In genomic region chr11:47507868-47508594, GRCh38 we compare ENCODE assay signal across 12 cellular contexts. TPM values are rescaled to one million over a fixed set of nuclear protein-coding genes. Genes with fewer than 3 reads are reported as not detected.
DNase-seq lines count a peak whose midpoint lies in the region; ATAC-seq, FAIRE-seq and TF ChIP-seq lines count a peak whose summit lies in the region.
"Had no signal": no experiment of that assay in that cellular context is flagged by ENCODE, and none has a peak within 500 bp of the region (broad histone marks: within the 10 kb centered on the region; RNA-seq: fewer than 3 reads in every experiment).

No MANE protein-coding gene starts in this region.

- peak overlapping the region in 1 of 5 donors; percentile 35 for H3K9ac ChIP-seq in subcutaneous abdominal adipose tissue (ENCODE audit: low read length in 5 of 5)

- no peak for FAIRE-seq in urothelium cell line (lab: Jason Lieb, UNC)

- no peaks in the 10 kb centered on the region for H3K9me3 ChIP-seq in lower lobe of right lung
- H3K9me3 ChIP-seq in subcutaneous abdominal adipose tissue (ENCODE audit: control insufficient read depth in 5 of 5, low read length in 5 of 5): no peaks in the 10 kb centered on the region

- H3K4me1 Mint-ChIP-seq in activated naive CD8-positive, alpha-beta T cell (ENCODE audit: low read depth): peaks cover 73% of the 10 kb centered on the region
- H3K4me1 Mint-ChIP-seq in activated naive CD8-positive, alpha-beta T cell treated with anti-CD3 and anti-CD28 coated beads for 36 hours: peaks cover 73% of the 10 kb centered on the region
- peaks cover 78% of the 10 kb centered on the region for H3K4me1 Mint-ChIP-seq in activated T-helper 1 cell treated with anti-CD3 and anti-CD28 coated beads, Interleukin-12 subunit alpha, Interleukin-12 subunit beta, Interleukin-2, Interleukin-4 antibody, amounts not matched to agents 30 ng/mL and 10 ng/mL and 1 ng/mL, durations not matched to agents 14 hours and 24 hours and 36 hours (ENCODE audit: low read depth)

- no peaks in the 10 kb centered on the region for H3K27me3 Mint-ChIP-seq in activated naive CD8-positive, alpha-beta T cell
- no peaks in the 10 kb centered on the region for H3K27me3 Mint-ChIP-seq in activated naive CD8-positive, alpha-beta T cell treated with anti-CD3 and anti-CD28 coated beads for 36 hours
- no peaks in the 10 kb centered on the region for H3K27me3 Mint-ChIP-seq in activated T-helper 1 cell treated with anti-CD3 and anti-CD28 coated beads, Interleukin-12 subunit alpha, Interleukin-12 subunit beta, Interleukin-2, Interleukin-4 antibody, amounts not matched to agents 30 ng/mL and 10 ng/mL and 1 ng/mL, durations not matched to agents 14 hours and 24 hours and 36 hours (ENCODE audit: insufficient read depth)

- ATAC-seq in lower lobe of right lung (no peak), HG02852 (IDR thresholded peaks at IDR 0.05; ENCODE audit: unreplicated experiment) (no peak)

- H3K36me3 ChIP-seq in lower lobe of right lung (no peaks in the 10 kb centered on the region), subcutaneous abdominal adipose tissue (ENCODE audit: control insufficient read depth in 5 of 5, insufficient read depth in 5 of 5, low read length in 5 of 5) (peaks cover 0 to 2% (median 0%) of the 10 kb centered on the region in 5 donors)

- intact Hi-C loops in activated T-helper 1 cell treated with anti-CD3 and anti-CD28 coated beads, Interleukin-12 subunit alpha, Interleukin-12 subunit beta, Interleukin-2, Interleukin-4 antibody, amounts not matched to agents 30 ng/mL and 10 ng/mL and 1 ng/mL, durations not matched to agents 14 hours and 24 hours and 36 hours (cut with micrococcal nuclease): no loop called here
- intact Hi-C loops in lower lobe of right lung (cut with DNase I): no loop called here

- no peaks in the 10 kb centered on the region for H3K9me3 Mint-ChIP-seq in activated naive CD8-positive, alpha-beta T cell (ENCODE audit: low read depth)
- H3K9me3 Mint-ChIP-seq in activated naive CD8-positive, alpha-beta T cell treated with anti-CD3 and anti-CD28 coated beads for 36 hours: no peaks in the 10 kb centered on the region
- H3K9me3 Mint-ChIP-seq in activated T-helper 1 cell treated with anti-CD3 and anti-CD28 coated beads, Interleukin-12 subunit alpha, Interleukin-12 subunit beta, Interleukin-2, Interleukin-4 antibody, amounts not matched to agents 30 ng/mL and 10 ng/mL and 1 ng/mL, durations not matched to agents 14 hours and 24 hours and 36 hours: no peaks in the 10 kb centered on the region

- H3K27ac ChIP-seq in lower lobe of right lung: peak overlapping the region; percentile 1
- H3K27ac ChIP-seq in subcutaneous abdominal adipose tissue (ENCODE audit: low read depth, low read length): peak overlapping the region; percentile 2

- H3K4me1 ChIP-seq in lower lobe of right lung (peaks cover 72% of the 10 kb centered on the region), subcutaneous abdominal adipose tissue (ENCODE audit: control insufficient read depth in 5 of 5, insufficient read depth in 5 of 5, low read length in 5 of 5) (peaks cover 2 to 46% (median 41%) of the 10 kb centered on the region in 5 donors)

- H3K27me3 ChIP-seq in lower lobe of right lung (ENCODE audit: low read depth): no peaks in the 10 kb centered on the region
- H3K27me3 ChIP-seq in subcutaneous abdominal adipose tissue (ENCODE audit: control insufficient read depth in 5 of 5, insufficient read depth in 4 of 5, low read length in 5 of 5): no peaks in the 10 kb centered on the region

- no peak for TF ChIP-seq CTCF in lower lobe of right lung (IDR thresholded peaks at IDR 0.05)

- peak overlapping the region; percentile 82 for H3K27ac Mint-ChIP-seq in activated naive CD8-positive, alpha-beta T cell
- H3K27ac Mint-ChIP-seq in activated naive CD8-positive, alpha-beta T cell treated with anti-CD3 and anti-CD28 coated beads for 36 hours: no peak overlapping the region
- H3K27ac Mint-ChIP-seq in activated T-helper 1 cell treated with anti-CD3 and anti-CD28 coated beads, Interleukin-12 subunit alpha, Interleukin-12 subunit beta, Interleukin-2, Interleukin-4 antibody, amounts not matched to agents 30 ng/mL and 10 ng/mL and 1 ng/mL, durations not matched to agents 14 hours and 24 hours and 36 hours: peak overlapping the region; percentile 87

- H3K4me3 Mint-ChIP-seq in activated naive CD8-positive, alpha-beta T cell: no peak overlapping the region
- H3K4me3 Mint-ChIP-seq in activated naive CD8-positive, alpha-beta T cell treated with anti-CD3 and anti-CD28 coated beads for 36 hours: no peak overlapping the region
- H3K4me3 Mint-ChIP-seq in activated T-helper 1 cell treated with anti-CD3 and anti-CD28 coated beads, Interleukin-12 subunit alpha, Interleukin-12 subunit beta, Interleukin-2, Interleukin-4 antibody, amounts not matched to agents 30 ng/mL and 10 ng/mL and 1 ng/mL, durations not matched to agents 14 hours and 24 hours and 36 hours: peak overlapping the region; percentile 0

- no peak overlapping the region for H3K4me3 ChIP-seq in lower lobe of right lung
- H3K4me3 ChIP-seq in subcutaneous abdominal adipose tissue (ENCODE audit: low read depth in 1 of 5, low read length in 5 of 5): no peak overlapping the region

- no peak for DNase-seq in activated naive CD8-positive, alpha-beta T cell treated with anti-CD3 and anti-CD28 coated beads for 36 hours
- DNase-seq in activated T-helper 1 cell treated with anti-CD3 and anti-CD28 coated beads, Interleukin-12 subunit alpha, Interleukin-12 subunit beta, Interleukin-2, Interleukin-4 antibody, amounts not matched to agents 30 ng/mL and 10 ng/mL and 1 ng/mL, durations not matched to agents 14 hours and 24 hours and 36 hours (ENCODE audit: low spot score): no peak
- DNase-seq in lower lobe of right lung (no peak), urothelium cell line (ENCODE audit: low spot score) (no peak), OCI-M2 (lab: John Stamatoyannopoulos, UW; ENCODE audit: unreplicated experiment) (no peak)
- DNase-seq: activated CD8-positive, alpha-beta memory T cell treated with anti-CD3 and anti-CD28 coated beads, Interleukin-2, amount 50 U/mL, for 48 hours; Kasumi-1; NCI-H2171 treated with DMSO at 0.1 percent for 48 hours; T1000 had no signal

- peaks cover 3% of the 10 kb centered on the region for H3K36me3 Mint-ChIP-seq in activated naive CD8-positive, alpha-beta T cell
- peaks cover 20% of the 10 kb centered on the region for H3K36me3 Mint-ChIP-seq in activated naive CD8-positive, alpha-beta T cell treated with anti-CD3 and anti-CD28 coated beads for 36 hours
- H3K36me3 Mint-ChIP-seq in activated T-helper 1 cell treated with anti-CD3 and anti-CD28 coated beads, Interleukin-12 subunit alpha, Interleukin-12 subunit beta, Interleukin-2, Interleukin-4 antibody, amounts not matched to agents 30 ng/mL and 10 ng/mL and 1 ng/mL, durations not matched to agents 14 hours and 24 hours and 36 hours (ENCODE audit: low read depth): peaks cover 6% of the 10 kb centered on the region

RNA-seq across cellular contexts. Expression of gene CELF1, which starts 44.9 kb away (rescaled TPM):
- total RNA-seq in activated naive CD8-positive, alpha-beta T cell treated with anti-CD3 and anti-CD28 coated beads for 36 hours: 100 to 1,000 TPM; 155 to 157 TPM
- 148 and 155 TPM in 2 replicates for total RNA-seq in activated T-helper 1 cell treated with anti-CD3 and anti-CD28 coated beads, Interleukin-12 subunit alpha, Interleukin-12 subunit beta, Interleukin-2, Interleukin-4 antibody, amounts not matched to agents 30 ng/mL and 10 ng/mL and 1 ng/mL, durations not matched to agents 14 hours and 24 hours and 36 hours
- total RNA-seq in lower lobe of right lung: 105 TPM

RNA-seq across cellular contexts. Expression of gene PTPMT1, which starts 57.4 kb away (rescaled TPM):
- 10 to 100 TPM; 55.6 to 56.6 TPM for total RNA-seq in activated naive CD8-positive, alpha-beta T cell treated with anti-CD3 and anti-CD28 coated beads for 36 hours
- 57.5 and 60.6 TPM in 2 replicates for total RNA-seq in activated T-helper 1 cell treated with anti-CD3 and anti-CD28 coated beads, Interleukin-12 subunit alpha, Interleukin-12 subunit beta, Interleukin-2, Interleukin-4 antibody, amounts not matched to agents 30 ng/mL and 10 ng/mL and 1 ng/mL, durations not matched to agents 14 hours and 24 hours and 36 hours
- total RNA-seq in lower lobe of right lung: 78.1 TPM

RNA-seq across cellular contexts. Expression of gene RAPSN, which starts 59.1 kb away (rescaled TPM):
- under 1 TPM in 1 of 2 experiments, not detected in 1; 0.19 TPM for total RNA-seq in activated naive CD8-positive, alpha-beta T cell treated with anti-CD3 and anti-CD28 coated beads for 36 hours
- 0.51 and 0.62 TPM in 2 replicates for total RNA-seq in activated T-helper 1 cell treated with anti-CD3 and anti-CD28 coated beads, Interleukin-12 subunit alpha, Interleukin-12 subunit beta, Interleukin-2, Interleukin-4 antibody, amounts not matched to agents 30 ng/mL and 10 ng/mL and 1 ng/mL, durations not matched to agents 14 hours and 24 hours and 36 hours
- 1.2 TPM for total RNA-seq in lower lobe of right lung
